Comparison of ENCODE assay signal across 1 cellular context in the genomic region with DNA sequence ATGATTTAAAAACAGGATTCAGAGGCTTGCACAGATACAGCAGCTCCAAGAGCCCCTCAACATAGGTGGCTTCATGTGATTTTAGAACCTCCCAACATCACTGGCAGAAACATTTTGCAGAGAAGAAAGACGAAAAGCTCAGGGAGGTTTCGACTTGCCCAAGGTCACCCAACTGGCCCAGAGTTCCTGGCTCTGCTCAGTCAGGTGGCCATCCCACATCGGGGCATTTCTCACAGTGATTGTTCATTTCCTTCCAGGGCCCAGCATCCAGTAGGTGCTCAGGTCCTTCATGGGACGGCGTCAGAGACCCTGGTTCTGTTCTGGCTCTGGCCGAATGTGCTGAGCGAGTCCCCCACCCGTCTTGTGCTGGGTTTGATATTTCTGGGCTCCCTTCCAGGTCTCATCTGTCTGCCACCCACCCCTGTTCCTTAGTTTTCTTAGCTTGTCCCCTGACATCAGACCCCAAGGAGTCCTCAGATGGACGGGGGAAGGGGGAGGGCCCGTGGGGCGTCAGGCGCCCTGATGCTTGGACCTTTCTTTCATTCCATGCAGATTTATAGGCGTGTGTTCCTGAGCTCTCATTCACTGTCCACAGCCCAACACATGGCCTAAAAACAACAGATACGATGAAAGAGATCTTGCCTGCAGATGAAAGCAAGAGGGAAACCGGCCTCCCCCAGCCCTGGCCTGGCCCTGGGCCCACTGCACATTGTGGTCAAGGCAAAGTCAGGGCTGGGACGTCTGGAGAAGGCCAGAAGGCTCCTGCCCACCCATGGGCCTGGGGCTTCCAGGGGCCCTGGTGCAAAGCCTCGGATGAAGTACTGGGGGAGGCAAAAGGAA.
TF ChIP-seq lines count a peak whose summit lies in the region.

No MANE protein-coding gene starts in this region.

TF ChIP-seq in SK-N-SH treated with all-trans-retinoic acid at 6 μM for 48 hours, 23 proteins besides CTCF, POLR2A, EP300 and RAD21 (continued from another document):
- TF ChIP-seq CREB5 (CRISPR knock-in tag; IDR thresholded peaks at IDR 0.05; ENCODE audit: low read depth) (no peak), CSRNP3 (CRISPR knock-in tag; IDR thresholded peaks at IDR 0.05) (no peak), TOX (CRISPR knock-in tag; IDR thresholded peaks at IDR 0.05; ENCODE audit: borderline replicate concordance) (no peak), CSDC2 (CRISPR knock-in tag; IDR thresholded peaks at IDR 0.05) (no peak), BACH2 (CRISPR knock-in tag; IDR thresholded peaks at IDR 0.05; ENCODE audit: borderline replicate concordance) (no peak), ZNF70 (CRISPR knock-in tag; IDR thresholded peaks at IDR 0.05) (no peak), RARB (CRISPR knock-in tag; IDR thresholded peaks at IDR 0.05) (no peak)
